In genomic region chr4:155569960-155570515, GRCh38 we compare ENCODE assay signal across 32 cellular contexts.
DNase-seq lines count a peak whose midpoint lies in the region; ATAC-seq and TF ChIP-seq lines count a peak whose summit lies in the region.
"Had no signal": no experiment of that assay in that cellular context is flagged by ENCODE, and none has a peak within 500 bp of the region (broad histone marks: within the 10 kb centered on the region; RNA-seq: fewer than 3 reads in every experiment).

No MANE protein-coding gene starts in this region.

- H3K4me2 ChIP-seq in SK-N-SH = no peak overlapping the region

- no peak overlapping the region for H3K27ac ChIP-seq in SK-N-SH (ENCODE audit: low read depth in 2 of 2, low read length in 1 of 2)
- no peak overlapping the region for H3K27ac ChIP-seq in CD4-positive, alpha-beta T cell (ENCODE audit: low read depth, low read length)
- H3K27ac ChIP-seq: brain microvascular endothelial cell, lower lobe of right lung, pancreas, SJCRH30 had no signal

- CTCF ChIA-PET in SK-N-SH (lab: Yijun Ruan, JAX) = interaction anchor here (1.1 to 1.3 kb wide), 2 partner anchors 10 to 41 kb away, joined by 3 to 5 read pairs; no protein-coding TSS in a partner anchor
- CTCF ChIA-PET in CD4-positive, alpha-beta T cell (lab: Charles Lee) = no interaction called here

- H3K9me2 ChIP-seq in SK-N-SH = no peaks in the 10 kb centered on the region

- no peaks in the 10 kb centered on the region for H3F3A ChIP-seq in SK-N-SH (replicated peaks; ENCODE audit: insufficient read depth)

- peaks cover 0 to 17% of the 10 kb centered on the region in 2 experiments; a peak in 2 of 4 replicates for H3K4me1 ChIP-seq in SK-N-SH (ENCODE audit: control insufficient read depth in 1 of 2, insufficient read depth in 2 of 2, low read depth in 1 of 2, low read length in 1 of 2)
- H3K4me1 ChIP-seq: lower lobe of right lung, pancreas, SJCRH30 had no signal

- no peaks in the 10 kb centered on the region for H3K9me3 Mint-ChIP-seq in CD4-positive, alpha-beta T cell
- H3K9me3 Mint-ChIP-seq: activated naive CD8-positive, alpha-beta T cell treated with anti-CD3 and anti-CD28 coated beads, Interleukin-2, amount 10 ng/mL, durations not matched to agents 7 days and 5 days had no signal

- no peak overlapping the region for H3K4me3 Mint-ChIP-seq in CD4-positive, alpha-beta T cell
- H3K4me3 Mint-ChIP-seq: activated CD8-positive, alpha-beta T cell treated with anti-CD3 and anti-CD28 coated beads, Interleukin-2, amount 10 ng/mL, durations not matched to agents 7 days and 5 days; activated naive CD8-positive, alpha-beta T cell treated with anti-CD3 and anti-CD28 coated beads, Interleukin-2, amount 10 ng/mL, durations not matched to agents 7 days and 5 days; B cell; nephron had no signal

- no peak for TF ChIP-seq RAD21 in SK-N-SH (IDR thresholded peaks at IDR 0.05; ENCODE audit: low read length)

- no peaks in the 10 kb centered on the region for H3K27me3 ChIP-seq in SK-N-SH (ENCODE audit: insufficient read depth)
- no peaks in the 10 kb centered on the region for H3K27me3 ChIP-seq in CD4-positive, alpha-beta T cell (ENCODE audit: control insufficient read depth, insufficient read depth, low read length)
- H3K27me3 ChIP-seq: brain microvascular endothelial cell, pancreas, SJCRH30 had no signal

- H3K36me3 ChIP-seq in SK-N-SH (replicated peaks in 1 of 2; ENCODE audit: control insufficient read depth in 1 of 2, insufficient read depth in 2 of 2, low read length in 1 of 2) = no peaks in the 10 kb centered on the region
- H3K36me3 ChIP-seq: brain microvascular endothelial cell, lower lobe of right lung, pancreas, SJCRH30 had no signal

- 23% methylated on average over 4 of the region's 4 CpGs for WGBS in SK-N-SH (ENCODE audit: low lambda C conversion rate)

- H4K20me1 ChIP-seq in SK-N-SH (ENCODE audit: insufficient read depth) = no peaks in the 10 kb centered on the region

- H3K27ac Mint-ChIP-seq in CD4-positive, alpha-beta T cell = no peak overlapping the region
- H3K27ac Mint-ChIP-seq: activated CD8-positive, alpha-beta T cell treated with anti-CD3 and anti-CD28 coated beads, Interleukin-2, amount 10 ng/mL, durations not matched to agents 7 days and 5 days; activated naive CD8-positive, alpha-beta T cell treated with anti-CD3 and anti-CD28 coated beads, Interleukin-2, amount 10 ng/mL, durations not matched to agents 7 days and 5 days; B cell; nephron had no signal

- H3K27me3 Mint-ChIP-seq in CD4-positive, alpha-beta T cell = no peaks in the 10 kb centered on the region
- H3K27me3 Mint-ChIP-seq: B cell had no signal

- no peaks in the 10 kb centered on the region for H3K4me1 Mint-ChIP-seq in CD4-positive, alpha-beta T cell (ENCODE audit: low read depth)
- H3K4me1 Mint-ChIP-seq: activated naive CD8-positive, alpha-beta T cell treated with anti-CD3 and anti-CD28 coated beads, Interleukin-2, amount 10 ng/mL, durations not matched to agents 7 days and 5 days; B cell had no signal

- POLR2A ChIA-PET in SK-N-SH (lab: Yijun Ruan, JAX) = no interaction called here
- POLR2A ChIA-PET in CD4-positive, alpha-beta T cell (lab: Charles Lee) = no interaction called here

- ATAC-seq in HG02588 (IDR thresholded peaks at IDR 0.05; ENCODE audit: unreplicated experiment) = no peak
- ATAC-seq in CD4-positive, alpha-beta T cell (ENCODE audit: poor library complexity) = no peak
- ATAC-seq in HG03565 (IDR thresholded peaks at IDR 0.05; ENCODE audit: unreplicated experiment) = no peak
- ATAC-seq: activated CD8-positive, alpha-beta T cell treated with anti-CD3 and anti-CD28 coated beads, Interleukin-2, amount 10 ng/mL, durations not matched to agents 7 days and 5 days; esophagus mucosa; lower lobe of right lung; mucosa of descending colon; Panc1; pancreas had no signal

- H3K4me3 ChIP-seq in SK-N-SH (ENCODE audit: low read depth in 2 of 2, low read length in 1 of 2) = no peak overlapping the region
- H3K4me3 ChIP-seq: lower lobe of right lung, mucosa of descending colon, pancreas, SJCRH30 had no signal

- TF ChIP-seq EP300 in SK-N-SH (IDR thresholded peaks at IDR 0.05; ENCODE audit: borderline replicate concordance in 1 of 2, low read depth in 1 of 2, low read length in 1 of 2) = no peak

- H2AFZ ChIP-seq in SK-N-SH (ENCODE audit: low read depth) = no peak overlapping the region

- no peaks in the 10 kb centered on the region for H3K36me3 Mint-ChIP-seq in CD4-positive, alpha-beta T cell (ENCODE audit: low read depth)
- H3K36me3 Mint-ChIP-seq: activated naive CD8-positive, alpha-beta T cell treated with anti-CD3 and anti-CD28 coated beads, Interleukin-2, amount 10 ng/mL, durations not matched to agents 7 days and 5 days had no signal

- H3K9me3 ChIP-seq in SK-N-SH = no peaks in the 10 kb centered on the region
- no peaks in the 10 kb centered on the region for H3K9me3 ChIP-seq in CD4-positive, alpha-beta T cell (ENCODE audit: control insufficient read depth, low read length)
- H3K9me3 ChIP-seq: lower lobe of right lung, pancreas, SJCRH30 had no signal

- intact Hi-C loops in CD4-positive, alpha-beta T cell (cut with DNase I, micrococcal nuclease) = no loop called here

- no peak overlapping the region for H3K9ac ChIP-seq in SK-N-SH

- DNase-seq in GM04503 (ENCODE audit: low read depth) = peak; percentile 67
- no peak for DNase-seq in SK-N-SH
- peak; percentile 86 for DNase-seq in fibroblast of gingiva (ENCODE audit: low read depth)
- peak; percentile 65 for DNase-seq in stromal cell of bone marrow (ENCODE audit: low read depth)
- no peak for DNase-seq in CD4-positive, alpha-beta T cell
- DNase-seq: activated CD4-positive, alpha-beta T cell treated with anti-CD3 and anti-CD28 coated beads for 1 hour; activated CD8-positive, alpha-beta T cell treated with anti-CD3 and anti-CD28 coated beads, Interleukin-2, amount 10 ng/mL, durations not matched to agents 7 days and 5 days; activated effector memory CD4-positive, alpha-beta T cell treated with Interleukin-2 at 50 U/mL for 16 hours; activated naive CD8-positive, alpha-beta T cell treated with anti-CD3 and anti-CD28 coated beads, Interleukin-2, amount 10 ng/mL, durations not matched to agents 7 days and 5 days; activated T-cell treated with anti-CD3 and anti-CD28 coated beads for 4 hours; brain microvascular endothelial cell; DMS79; effector memory CD4-positive, alpha-beta T cell; kidney glomerular epithelial cell; lower lobe of right lung; MM.1S; mucosa of descending colon; NCI-H146; NCI-H510A treated with DMSO at 0.1 percent for 48 hours; NK-92 treated with Interleukin-12 subunit alpha and Interleukin-12 subunit beta, amount 100 ng/mL, for 24 hours; pancreas; right cardiac atrium; SJCRH30; stimulated activated CD4-positive, alpha-beta T cell treated with anti-CD3 and anti-CD28 coated beads, Interleukin-12 subunit alpha, Interleukin-12 subunit beta, amount 100 ng/mL, for 4 hours; stimulated activated CD4-positive, alpha-beta T cell treated with anti-CD3 and anti-CD28 coated beads, Interleukin-4, amount 100 ng/mL, for 24 hours; stimulated activated naive CD4-positive, alpha-beta T cell treated with Interleukin-2 at 50 U/mL for 16 hours had no signal

- H3K79me2 ChIP-seq in SK-N-SH (ENCODE audit: insufficient read depth) = no peaks in the 10 kb centered on the region

- TF ChIP-seq CTCF in SK-N-SH (IDR thresholded peaks at IDR 0.05) = no peak
- no peak for TF ChIP-seq CTCF in CD4-positive, alpha-beta T cell (IDR thresholded peaks at IDR 0.05)

TF ChIP-seq in SK-N-SH, 30 proteins besides CTCF, POLR2A, EP300 and RAD21:
- no peak for TF ChIP-seq YY1 (IDR thresholded peaks at IDR 0.05; ENCODE audit: low read depth)
- no peak for TF ChIP-seq PBX3 (IDR thresholded peaks at IDR 0.05)
- peak; percentile 32; the same call in 1 of the 2 replicates for TF ChIP-seq NFIC (IDR thresholded peaks at IDR 0.05; ENCODE audit: borderline replicate concordance)

Comparison
In these comparisons a context has a peak if more than half of its experiments do, and no peak if none do; other contexts are left out.
1. DNase-seq: peak in GM04503 (single experiment), fibroblast of gingiva (single experiment) and stromal cell of bone marrow (single experiment); none in SK-N-SH (single experiment) and CD4-positive, alpha-beta T cell (0 of 10).